Comparison of ENCODE assay signal across 25 cellular contexts in the genomic region with DNA sequence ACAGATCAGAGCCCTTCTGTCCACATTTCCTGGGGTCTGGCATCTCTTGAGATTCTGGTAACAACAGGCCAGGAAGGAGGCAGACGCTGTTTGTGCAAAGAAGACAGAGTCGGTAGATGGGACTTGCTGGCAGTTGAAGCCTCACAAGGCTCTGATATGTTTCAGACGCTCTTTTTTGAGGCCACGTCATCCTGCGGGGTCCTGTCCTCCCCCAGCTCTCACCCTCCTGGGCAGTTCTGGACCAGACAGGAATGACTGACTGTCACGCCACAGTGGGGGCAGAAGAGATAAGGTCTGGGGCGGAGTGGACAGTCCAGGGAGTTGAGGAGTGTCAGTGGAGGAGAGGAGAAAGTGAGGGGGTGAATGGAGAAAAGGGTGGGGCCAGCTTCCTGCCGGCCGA.
"Had no signal": no experiment of that assay in that cellular context is flagged by ENCODE, and none has a peak within 500 bp of the region (broad histone marks: within the 10 kb centered on the region; RNA-seq: fewer than 3 reads in every experiment).

No MANE protein-coding gene starts in this region.

- H2AFZ ChIP-seq: parathyroid adenoma had no signal

- H3K4me1 ChIP-seq: esophagus squamous epithelium, parathyroid adenoma, tibial nerve had no signal

- H3K36me3 ChIP-seq: esophagus squamous epithelium, tibial nerve had no signal

- H3K79me2 ChIP-seq: parathyroid adenoma had no signal

- H3K36me3 Mint-ChIP-seq: activated naive CD8-positive, alpha-beta T cell; mesothelial cell of epicardium; naive thymus-derived CD4-positive, alpha-beta T cell had no signal

- H3K4me3 Mint-ChIP-seq: activated naive CD8-positive, alpha-beta T cell; mesothelial cell of epicardium; naive thymus-derived CD4-positive, alpha-beta T cell; neural crest cell; T-helper 1 cell treated with Interleukin-12 subunit alpha and Interleukin-12 subunit beta and Interleukin-4 antibody, amounts not matched to agents 30 μg/mL and 1 μg/mL, for 36 hours had no signal

- H3K27ac Mint-ChIP-seq: activated naive CD8-positive, alpha-beta T cell; mesothelial cell of epicardium; T-helper 1 cell treated with Interleukin-12 subunit alpha and Interleukin-12 subunit beta and Interleukin-4 antibody, amounts not matched to agents 30 μg/mL and 1 μg/mL, for 36 hours had no signal

- ATAC-seq: activated CD4-positive, CD25-positive, alpha-beta regulatory T cell treated with anti-CD3 and anti-CD28 coated beads, Interleukin-2, amount 50 U/mL, for 24 hours; left ventricle myocardium superior; naive thymus-derived CD4-positive, alpha-beta T cell; right cardiac atrium had no signal

- H3K9me3 ChIP-seq: esophagus squamous epithelium had no signal

- H3K9me3 Mint-ChIP-seq: mesothelial cell of epicardium; neural crest cell; T-helper 1 cell treated with Interleukin-12 subunit alpha and Interleukin-12 subunit beta and Interleukin-4 antibody, amounts not matched to agents 30 μg/mL and 1 μg/mL, for 36 hours had no signal

- H3K27ac ChIP-seq: esophagus squamous epithelium, parathyroid adenoma, tibial nerve, VCaP had no signal

- H3K4me1 Mint-ChIP-seq: naive thymus-derived CD4-positive, alpha-beta T cell had no signal

- DNase-seq: activated CD4-positive, alpha-beta T cell treated with anti-CD3 and anti-CD28 coated beads for 48 hours; activated CD4-positive, alpha-beta T cell treated with anti-CD3 and anti-CD28 coated beads, Interleukin-2, amount 50 U/mL, for 48 hours; activated CD8-positive, alpha-beta memory T cell treated with anti-CD3 and anti-CD28 coated beads for 24 hours; activated effector memory CD4-positive, alpha-beta T cell treated with Interleukin-2 at 50 U/mL for 16 hours; activated naive CD4-positive, alpha-beta T cell treated with Interleukin-2 at 50 U/mL for 16 hours; amniotic stem cell; dermis blood vessel endothelial cell; effector CD4-positive, alpha-beta T cell; esophagus squamous epithelium; left ventricle myocardium superior; naive thymus-derived CD4-positive, alpha-beta T cell; nucleus accumbens; right cardiac atrium; stimulated activated CD4-positive, alpha-beta T cell treated with anti-CD3 and anti-CD28 coated beads, Interleukin-2, amount 100 ng/mL, for 48 hours; stimulated activated naive CD4-positive, alpha-beta T cell treated with Interleukin-2 at 50 U/mL for 16 hours; SW 1271; T-helper 9 cell had no signal

- H3K4me3 ChIP-seq: esophagus squamous epithelium, tibial nerve had no signal

- H3K9ac ChIP-seq: parathyroid adenoma had no signal
